8 cellular contexts compared by ENCODE assay signal in the genomic region with DNA sequence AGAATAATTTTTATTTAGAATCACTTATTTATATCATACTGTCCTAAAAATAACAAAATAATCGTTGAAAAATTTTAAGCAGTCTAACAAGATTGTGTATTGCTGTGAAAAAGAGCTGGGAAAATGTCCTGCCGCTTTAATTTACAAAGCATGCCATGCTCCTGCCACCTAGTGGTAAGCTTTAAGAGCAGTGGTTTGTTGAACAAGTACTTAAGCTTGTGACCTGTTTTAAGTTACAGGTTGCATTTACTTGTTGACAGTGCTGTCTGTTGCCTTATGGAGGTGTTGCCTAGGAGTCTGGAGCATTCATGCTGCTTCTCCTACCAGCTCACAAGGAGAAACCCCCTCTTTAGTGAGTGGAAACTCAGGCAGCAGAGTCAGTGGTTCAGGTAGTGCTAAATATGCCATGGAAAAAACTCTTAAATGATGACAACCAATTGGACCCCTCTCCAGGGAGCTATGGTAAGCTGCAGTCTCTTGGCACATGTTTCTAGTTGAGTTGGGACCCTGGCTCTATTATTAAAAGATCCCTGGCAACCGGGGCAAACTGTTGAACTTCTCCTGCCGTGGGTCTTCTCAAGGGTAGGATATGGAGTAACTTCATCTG.
A peak's percentile ranks its signal among the peaks of the same experiment; 100 is the strongest.
DNase-seq lines count a peak whose midpoint lies in the region; ATAC-seq lines count a peak whose summit lies in the region.

No MANE protein-coding gene starts in this region.

- no peak overlapping the region for H3K23ac ChIP-seq in mesendoderm (ENCODE audit: low read length)

- H3K36me3 ChIP-seq in mesendoderm (ENCODE audit: control insufficient read depth, insufficient read depth, low read length), result no peaks in the 10 kb centered on the region

- intact Hi-C loops in activated naive CD4-positive, alpha-beta T cell treated with anti-CD3 and anti-CD28 coated beads for 36 hours (cut with micrococcal nuclease), result loop anchor here (2.0 kb wide), 4 partner anchors 68 to 262 kb away; partner anchors contain the start of gene SPATA13

- H3K27ac Mint-ChIP-seq in activated naive CD4-positive, alpha-beta T cell treated with anti-CD3 and anti-CD28 coated beads for 36 hours, result no peak overlapping the region

- no peak overlapping the region for H2AK5ac ChIP-seq in mesendoderm (ENCODE audit: low read length)

- H3K4me1 Mint-ChIP-seq in activated naive CD4-positive, alpha-beta T cell treated with anti-CD3 and anti-CD28 coated beads for 36 hours (ENCODE audit: low read depth), result peaks cover 34% of the 10 kb centered on the region

- no peak overlapping the region for H3K4me3 Mint-ChIP-seq in activated naive CD4-positive, alpha-beta T cell treated with anti-CD3 and anti-CD28 coated beads for 36 hours

- no peak overlapping the region for H3K56ac ChIP-seq in mesendoderm (ENCODE audit: low read length)

- H3K9ac ChIP-seq in mesendoderm (ENCODE audit: low read length), result no peak overlapping the region

- peaks cover 11% of the 10 kb centered on the region for H3K79me1 ChIP-seq in mesendoderm (ENCODE audit: low read length)

- no peak overlapping the region for H3K4me3 ChIP-seq in mesendoderm (ENCODE audit: low read length)

- H3K9me3 Mint-ChIP-seq in activated naive CD4-positive, alpha-beta T cell treated with anti-CD3 and anti-CD28 coated beads for 36 hours, result no peaks in the 10 kb centered on the region

- H3K27ac ChIP-seq in mesendoderm (ENCODE audit: low read depth, low read length), result no peak overlapping the region

- no CpG with 5 or more reads among the region's 4 CpGs for WGBS in mesendoderm (ENCODE audit: extremely low coverage, insufficient coverage, low lambda C conversion rate)

- H3K36me3 Mint-ChIP-seq in activated naive CD4-positive, alpha-beta T cell treated with anti-CD3 and anti-CD28 coated beads for 36 hours (ENCODE audit: low read depth), result no peaks in the 10 kb centered on the region

- ATAC-seq in HG03457 (IDR thresholded peaks at IDR 0.05; ENCODE audit: unreplicated experiment) (no peak), HG02763 (IDR thresholded peaks at IDR 0.05; ENCODE audit: unreplicated experiment) (no peak)

- H3K4me2 ChIP-seq in mesendoderm (ENCODE audit: low read length), result no peak overlapping the region

- no peak overlapping the region for H3K18ac ChIP-seq in mesendoderm (ENCODE audit: low read length)

- no peaks in the 10 kb centered on the region for H3K27me3 Mint-ChIP-seq in activated naive CD4-positive, alpha-beta T cell treated with anti-CD3 and anti-CD28 coated beads for 36 hours (ENCODE audit: low read depth)

- peaks cover 7% of the 10 kb centered on the region for H3K79me2 ChIP-seq in mesendoderm (ENCODE audit: control insufficient read depth, insufficient read depth, low read length)

- H2BK120ac ChIP-seq in mesendoderm (ENCODE audit: low read depth, low read length), result no peak overlapping the region

- no peak overlapping the region for H3K4ac ChIP-seq in mesendoderm (ENCODE audit: low read depth, low read length)

- CTCF ChIA-PET in activated naive CD4-positive, alpha-beta T cell treated with anti-CD3 and anti-CD28 coated beads for 36 hours (lab: Charles Lee), result interaction anchor here (0.6 to 3.6 kb wide), 50 partner anchors 9 to 1958 kb away, joined by 3 to 24 read pairs (median 3); partner anchors contain the start of genes C1QTNF9 and SPATA13

- no peak overlapping the region for H2BK15ac ChIP-seq in mesendoderm (replicated peaks; ENCODE audit: low read depth)

- no peak overlapping the region for H4K5ac ChIP-seq in mesendoderm (ENCODE audit: low read length)

- no peak overlapping the region for H4K8ac ChIP-seq in mesendoderm (ENCODE audit: low read depth, low read length)

- peak; percentile 63 for DNase-seq in activated naive CD4-positive, alpha-beta T cell treated with anti-CD3 and anti-CD28 coated beads for 36 hours
- DNase-seq in activated naive CD4-positive, alpha-beta T cell (lab: John Stamatoyannopoulos, UW), result no peak
- DNase-seq in M059J (ENCODE audit: low read depth) (peak; percentile 55), SKM-1 treated with dmso at 0.1 percent for 144 hours (lab: John Stamatoyannopoulos, UW; ENCODE audit: unreplicated experiment) (peak; percentile 43), dermis microvascular lymphatic vessel endothelial cell (ENCODE audit: low read depth in 2 of 2) (peak; percentile 47 to 70), mesendoderm (peak; percentile 82)

- no peaks in the 10 kb centered on the region for H3K27me3 ChIP-seq in mesendoderm (ENCODE audit: insufficient read depth, low read length, poor library complexity)

- no peak overlapping the region for H2BK5ac ChIP-seq in mesendoderm (ENCODE audit: low read length)

- H3K4me1 ChIP-seq in mesendoderm (ENCODE audit: control insufficient read depth, low read depth, low read length), result peaks cover 5% of the 10 kb centered on the region

Comparison
In these comparisons a context has a peak if more than half of its experiments do, and no peak if none do; other contexts are left out.
1. DNase-seq: peak in activated naive CD4-positive, alpha-beta T cell treated with anti-CD3 and anti-CD28 coated beads for 36 hours (single experiment), M059J (single experiment), SKM-1 treated with dmso at 0.1 percent for 144 hours (single experiment), dermis microvascular lymphatic vessel endothelial cell (2 of 2) and mesendoderm (single experiment); none in activated naive CD4-positive, alpha-beta T cell (0 of 4).